In genomic region chr16:75064403-75065148, GRCh38 we compare ENCODE assay signal across 8 cellular contexts. TPM values are rescaled to one million over a fixed set of nuclear protein-coding genes. Genes with fewer than 3 reads are reported as not detected.
A peak's percentile ranks its signal among the peaks of the same experiment; 100 is the strongest.
DNase-seq lines count a peak whose midpoint lies in the region; ATAC-seq and TF ChIP-seq lines count a peak whose summit lies in the region.

No MANE protein-coding gene starts in this region.

- TF ChIP-seq EP300 in esophagus muscularis mucosa (IDR thresholded peaks at IDR 0.05) (no peak), transverse colon (IDR thresholded peaks at IDR 0.05; ENCODE audit: low read depth) (no peak)

- no peaks in the 10 kb centered on the region for H3K36me3 ChIP-seq in esophagus muscularis mucosa
- no peaks in the 10 kb centered on the region for H3K36me3 ChIP-seq in transverse colon
- H3K36me3 ChIP-seq in heart right ventricle, result no peaks in the 10 kb centered on the region
- no peaks in the 10 kb centered on the region for H3K36me3 ChIP-seq in H7 (replicated peaks; ENCODE audit: control insufficient read depth, insufficient read depth, low read length)

- TF ChIP-seq POLR2A in esophagus muscularis mucosa (IDR thresholded peaks at IDR 0.05; ENCODE audit: low read depth) (no peak), transverse colon (IDR thresholded peaks at IDR 0.05) (peak; percentile 42)

- intact Hi-C loops in esophagus muscularis mucosa (cut with DNase I) (loop anchor here (5.0 kb wide), 1 partner anchor 43 kb away; no protein-coding TSS in a partner anchor), transverse colon (cut with DNase I; ENCODE audit: low total_unique reads) (no loop called here), heart right ventricle (cut with DNase I) (loop anchor here in 3 of 10 donors (5.0 kb wide), 1 partner anchor 43 kb away; no protein-coding TSS in a partner anchor)

- H3K4me3 ChIP-seq in esophagus muscularis mucosa, result no peak overlapping the region
- H3K4me3 ChIP-seq in transverse colon, result peak overlapping the region in 2 of 4 donors; percentile 13 to 17
- H3K4me3 ChIP-seq in heart right ventricle, result no peak overlapping the region
- H3K4me3 ChIP-seq in H7 (ENCODE audit: insufficient read depth, low read depth, low read length), result no peak overlapping the region

- ATAC-seq in heart right ventricle, result no peak
- ATAC-seq in GM21717 (IDR thresholded peaks at IDR 0.05; ENCODE audit: unreplicated experiment), result no peak

- H3K4me1 ChIP-seq in esophagus muscularis mucosa (peaks cover 21 to 55% (median 51%) of the 10 kb centered on the region in 4 donors), transverse colon (peaks cover 18 to 68% (median 41%) of the 10 kb centered on the region in 4 donors), heart right ventricle (peaks cover 8 to 68% (median 41%) of the 10 kb centered on the region in 9 donors)

- TF ChIP-seq CTCF in esophagus muscularis mucosa (IDR thresholded peaks at IDR 0.05), result no peak
- TF ChIP-seq CTCF in transverse colon (IDR thresholded peaks at IDR 0.05), result no peak
- TF ChIP-seq CTCF in heart right ventricle (IDR thresholded peaks at IDR 0.05), result no peak

- DNase-seq in activated T-cell treated with anti-CD3 and anti-CD28 coated beads for 24 hours (ENCODE audit: low read depth) (peak; percentile 11), activated T-cell treated with anti-CD3 and anti-CD28 coated beads for 4 hours (no peak), SKM-1 treated with dmso at 0.1 percent for 144 hours (lab: John Stamatoyannopoulos, UW; ENCODE audit: unreplicated experiment) (peak; percentile 78), esophagus muscularis mucosa (ENCODE audit: extremely low spot score) (no peak), transverse colon (peak; percentile 69), heart right ventricle (no peak), H7 (no peak)

- H3K27ac ChIP-seq in esophagus muscularis mucosa (replicated peaks in 1 of 4), result peak overlapping the region; percentile 17 to 83 (median 55)
- peak overlapping the region; percentile 89 to 95 (median 92) for H3K27ac ChIP-seq in transverse colon
- peak overlapping the region in 1 of 10 donors; percentile 15 for H3K27ac ChIP-seq in heart right ventricle

- H3K9me3 ChIP-seq in esophagus muscularis mucosa (no peaks in the 10 kb centered on the region), transverse colon (no peaks in the 10 kb centered on the region), heart right ventricle (no peaks in the 10 kb centered on the region)

- WGBS in esophagus muscularis mucosa, result 65% methylated on average over 15 of the region's 15 CpGs
- WGBS in transverse colon (ENCODE audit: low coverage in 1 of 2), 2 donors, result 25 to 35% methylated on average over 10 to 15 of the region's 15 CpGs
- 80 to 86% methylated on average over 15 of the region's 15 CpGs for WGBS in heart right ventricle, 2 donors

- H3K27me3 ChIP-seq in esophagus muscularis mucosa (no peaks in the 10 kb centered on the region), transverse colon (no peaks in the 10 kb centered on the region), heart right ventricle (no peaks in the 10 kb centered on the region), H7 (ENCODE audit: control insufficient read depth, insufficient read depth, low read length) (no peaks in the 10 kb centered on the region)

- in situ Hi-C loops in transverse colon (cut with MboI; ENCODE audit: low pct_ligation_motif_present in 1 of 4, low pct_unique_long_range_greater_than_20kb in 1 of 4, low sequenced_read_pairs in 3 of 4), result no loop called here

RNA-seq across cellular contexts. Expression of gene LDHD, which starts 52.0 kb away (rescaled TPM):
- total RNA-seq in esophagus muscularis mucosa (10 to 100 TPM in 2 of 4 donors, 1 to 10 TPM in 2; 6.7 to 13.2 (median 8.7) TPM), transverse colon (100 to 1,000 TPM in 2 of 4 donors, 10 to 100 TPM in 2; 38.4 to 198 (median 104) TPM), heart right ventricle (100 to 1,000 TPM in 3 of 10 donors, 10 to 100 TPM in 7; 69.7 to 135 (median 94.9) TPM)
- polyA plus RNA-seq in heart right ventricle, result 10 to 100 TPM; 60.7 to 69.5 TPM
- total RNA-seq in H7 (2014; rRNA removed; shearing (Covaris generic)), result 10.4 and 13.7 TPM in 2 replicates

Comparison
In these comparisons a context has a peak if more than half of its experiments do, and no peak if none do; other contexts are left out.
1. DNase-seq: peak in activated T-cell treated with anti-CD3 and anti-CD28 coated beads for 24 hours (single experiment), SKM-1 treated with dmso at 0.1 percent for 144 hours (single experiment) and transverse colon (single experiment); none in activated T-cell treated with anti-CD3 and anti-CD28 coated beads for 4 hours (single experiment), esophagus muscularis mucosa (single experiment), heart right ventricle (0 of 2) and H7 (single experiment).